In the genomic region with DNA sequence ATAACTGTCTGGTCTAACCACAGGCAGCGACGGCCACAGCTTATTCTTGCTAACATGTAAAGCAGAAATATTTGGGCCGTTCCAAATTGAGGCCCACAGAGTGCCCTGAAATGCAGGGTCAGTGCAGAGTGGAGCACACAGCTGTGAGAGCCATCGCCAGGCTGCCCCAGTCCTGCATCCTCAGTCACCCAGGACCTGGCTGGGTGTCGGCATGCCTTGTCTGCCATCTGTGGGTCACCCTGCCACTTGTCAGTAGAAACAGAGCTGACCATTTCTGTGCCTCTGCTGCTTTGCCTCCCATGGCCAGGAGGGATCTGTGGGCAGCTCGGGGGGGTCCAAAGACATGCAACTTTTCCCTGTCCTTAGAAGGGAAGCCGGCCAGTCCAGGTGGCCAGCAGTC, we compare ENCODE assay signal across 15 cellular contexts. TPM values are rescaled to one million over a fixed set of nuclear protein-coding genes. Genes with fewer than 3 reads are reported as not detected.
DNase-seq lines count a peak whose midpoint lies in the region; ATAC-seq and TF ChIP-seq lines count a peak whose summit lies in the region.
"Had no signal": no experiment of that assay in that cellular context is flagged by ENCODE, and none has a peak within 500 bp of the region (broad histone marks: within the 10 kb centered on the region; RNA-seq: fewer than 3 reads in every experiment).

No MANE protein-coding gene starts in this region.

- no peaks in the 10 kb centered on the region for H3K27me3 Mint-ChIP-seq in WTC11 (ENCODE audit: low read depth)
- no peaks in the 10 kb centered on the region for H3K27me3 Mint-ChIP-seq in activated T-helper 1 cell treated with anti-CD3 and anti-CD28 coated beads, Interleukin-12 subunit alpha, Interleukin-12 subunit beta, Interleukin-2, Interleukin-4 antibody, amounts not matched to agents 30 ng/mL and 10 ng/mL and 1 ng/mL, durations not matched to agents 14 hours and 24 hours and 36 hours (ENCODE audit: insufficient read depth)
- H3K27me3 Mint-ChIP-seq: activated CD4-positive, alpha-beta T cell treated with anti-CD3 and anti-CD28 coated beads, Interleukin-2, amount 10 ng/mL, durations not matched to agents 7 days and 5 days had no signal

- DNase-seq in NCI-H146 (lab: John Stamatoyannopoulos, UW) (peak; percentile 20), NCI-H146 treated with DMSO at 0.1 percent for 48 hours (lab: John Stamatoyannopoulos, UW; ENCODE audit: unreplicated experiment) (no peak), WTC11 (ENCODE audit: low spot score) (no peak), left ventricle myocardium superior (no peak), substantia nigra (lab: John Stamatoyannopoulos, UW) (peak in 45 of 49 donors; percentile 4 to 82 (median 39)), UCSD-AML1 (lab: John Stamatoyannopoulos, UW; ENCODE audit: unreplicated experiment) (no peak)
- no peak for DNase-seq in activated T-helper 1 cell treated with anti-CD3 and anti-CD28 coated beads, Interleukin-12 subunit alpha, Interleukin-12 subunit beta, Interleukin-2, Interleukin-4 antibody, amounts not matched to agents 30 ng/mL and 10 ng/mL and 1 ng/mL, durations not matched to agents 14 hours and 24 hours and 36 hours (ENCODE audit: low spot score)
- DNase-seq: activated CD4-positive, alpha-beta T cell treated with anti-CD3 and anti-CD28 coated beads, Interleukin-2, amount 10 ng/mL, durations not matched to agents 7 days and 5 days; activated naive CD4-positive, alpha-beta T cell treated with anti-CD3 and anti-CD28 coated beads, Interleukin-2, amount 50 U/mL, for 16 hours; effector CD4-positive, alpha-beta T cell; KBM-7; NCI-H446; pancreas; tibial artery had no signal

- no peak overlapping the region for H3K4me3 Mint-ChIP-seq in WTC11
- no peak overlapping the region for H3K4me3 Mint-ChIP-seq in activated T-helper 1 cell treated with anti-CD3 and anti-CD28 coated beads, Interleukin-12 subunit alpha, Interleukin-12 subunit beta, Interleukin-2, Interleukin-4 antibody, amounts not matched to agents 30 ng/mL and 10 ng/mL and 1 ng/mL, durations not matched to agents 14 hours and 24 hours and 36 hours
- H3K4me3 Mint-ChIP-seq: activated CD4-positive, alpha-beta T cell treated with anti-CD3 and anti-CD28 coated beads, Interleukin-2, amount 10 ng/mL, durations not matched to agents 7 days and 5 days had no signal

- POLR2A ChIA-PET in WTC11 (lab: Charles Lee): interaction anchor here (1.4 kb wide), 1 partner anchor 51 kb away, joined by 4 read pairs; no protein-coding TSS in a partner anchor

- intact Hi-C loops in left ventricle myocardium superior (cut with micrococcal nuclease): no loop called here
- intact Hi-C loops in activated T-helper 1 cell treated with anti-CD3 and anti-CD28 coated beads, Interleukin-12 subunit alpha, Interleukin-12 subunit beta, Interleukin-2, Interleukin-4 antibody, amounts not matched to agents 30 ng/mL and 10 ng/mL and 1 ng/mL, durations not matched to agents 14 hours and 24 hours and 36 hours (cut with micrococcal nuclease): no loop called here

- ATAC-seq in WTC11 (peak; percentile 28; the same call in 1 of the 2 replicates), left ventricle myocardium superior (peak; percentile 47), HG03571 (IDR thresholded peaks at IDR 0.05; ENCODE audit: unreplicated experiment) (no peak)

- H3K36me3 Mint-ChIP-seq in WTC11: peaks cover 41% of the 10 kb centered on the region
- H3K36me3 Mint-ChIP-seq in activated T-helper 1 cell treated with anti-CD3 and anti-CD28 coated beads, Interleukin-12 subunit alpha, Interleukin-12 subunit beta, Interleukin-2, Interleukin-4 antibody, amounts not matched to agents 30 ng/mL and 10 ng/mL and 1 ng/mL, durations not matched to agents 14 hours and 24 hours and 36 hours (ENCODE audit: low read depth): no peaks in the 10 kb centered on the region

- H3K4me1 Mint-ChIP-seq in WTC11: no peaks in the 10 kb centered on the region
- H3K4me1 Mint-ChIP-seq in activated T-helper 1 cell treated with anti-CD3 and anti-CD28 coated beads, Interleukin-12 subunit alpha, Interleukin-12 subunit beta, Interleukin-2, Interleukin-4 antibody, amounts not matched to agents 30 ng/mL and 10 ng/mL and 1 ng/mL, durations not matched to agents 14 hours and 24 hours and 36 hours (ENCODE audit: low read depth): no peaks in the 10 kb centered on the region
- H3K4me1 Mint-ChIP-seq: activated CD4-positive, alpha-beta T cell treated with anti-CD3 and anti-CD28 coated beads, Interleukin-2, amount 10 ng/mL, durations not matched to agents 7 days and 5 days had no signal

- no peak for TF ChIP-seq CTCF in WTC11 (IDR thresholded peaks at IDR 0.05)

- CTCF ChIA-PET in WTC11 (lab: Charles Lee): interaction anchor here (0.7 to 2.7 kb wide), 6 partner anchors 11 to 162 kb away, joined by 3 to 8 read pairs (median 4); no protein-coding TSS in a partner anchor

- H3K27ac Mint-ChIP-seq in WTC11: no peak overlapping the region; the same call in 1 of the 2 replicates
- no peak overlapping the region for H3K27ac Mint-ChIP-seq in activated T-helper 1 cell treated with anti-CD3 and anti-CD28 coated beads, Interleukin-12 subunit alpha, Interleukin-12 subunit beta, Interleukin-2, Interleukin-4 antibody, amounts not matched to agents 30 ng/mL and 10 ng/mL and 1 ng/mL, durations not matched to agents 14 hours and 24 hours and 36 hours
- H3K27ac Mint-ChIP-seq: activated CD4-positive, alpha-beta T cell treated with anti-CD3 and anti-CD28 coated beads, Interleukin-2, amount 10 ng/mL, durations not matched to agents 7 days and 5 days had no signal

- H3K9me3 Mint-ChIP-seq in WTC11: no peaks in the 10 kb centered on the region
- no peaks in the 10 kb centered on the region for H3K9me3 Mint-ChIP-seq in activated T-helper 1 cell treated with anti-CD3 and anti-CD28 coated beads, Interleukin-12 subunit alpha, Interleukin-12 subunit beta, Interleukin-2, Interleukin-4 antibody, amounts not matched to agents 30 ng/mL and 10 ng/mL and 1 ng/mL, durations not matched to agents 14 hours and 24 hours and 36 hours
- H3K9me3 Mint-ChIP-seq: activated CD4-positive, alpha-beta T cell treated with anti-CD3 and anti-CD28 coated beads, Interleukin-2, amount 10 ng/mL, durations not matched to agents 7 days and 5 days had no signal

- no peak overlapping the region for H3K27ac ChIP-seq in substantia nigra (ENCODE audit: low read depth, low read length, poor library complexity, severe bottlenecking)
- H3K27ac ChIP-seq: pancreas, tibial artery had no signal

TF ChIP-seq in WTC11, 78 proteins besides CTCF, POLR2A, EP300 and RAD21:
- TF ChIP-seq SMAD3 (CRISPR knock-in tag; IDR thresholded peaks at IDR 0.05; ENCODE audit: borderline replicate concordance): no peak

RNA-seq across cellular contexts. Expression of a gene that starts 57.3 kb away (rescaled TPM):
- not detected in 3 replicates for total RNA-seq in WTC11 (2021)
- total RNA-seq in left ventricle myocardium superior: not detected
- total RNA-seq in activated T-helper 1 cell treated with anti-CD3 and anti-CD28 coated beads, Interleukin-12 subunit alpha, Interleukin-12 subunit beta, Interleukin-2, Interleukin-4 antibody, amounts not matched to agents 30 ng/mL and 10 ng/mL and 1 ng/mL, durations not matched to agents 14 hours and 24 hours and 36 hours: not detected in 2 replicates
- total RNA-seq: activated CD4-positive, alpha-beta T cell treated with anti-CD3 and anti-CD28 coated beads, Interleukin-2, amount 10 ng/mL, durations not matched to agents 7 days and 5 days had no signal

Comparison
In these comparisons a context has a peak if more than half of its experiments do, and no peak if none do; other contexts are left out.
1. DNase-seq: peak in NCI-H146 (single experiment) and substantia nigra (45 of 49); none in NCI-H146 treated with DMSO at 0.1 percent for 48 hours (single experiment), WTC11 (single experiment), left ventricle myocardium superior (single experiment), activated T-helper 1 cell treated with anti-CD3 and anti-CD28 coated beads, Interleukin-12 subunit alpha, Interleukin-12 subunit beta, Interleukin-2, Interleukin-4 antibody, amounts not matched to agents 30 ng/mL and 10 ng/mL and 1 ng/mL, durations not matched to agents 14 hours and 24 hours and 36 hours (single experiment) and UCSD-AML1 (single experiment).